ENCODE assay signal across 15 cellular contexts in the genomic region with DNA sequence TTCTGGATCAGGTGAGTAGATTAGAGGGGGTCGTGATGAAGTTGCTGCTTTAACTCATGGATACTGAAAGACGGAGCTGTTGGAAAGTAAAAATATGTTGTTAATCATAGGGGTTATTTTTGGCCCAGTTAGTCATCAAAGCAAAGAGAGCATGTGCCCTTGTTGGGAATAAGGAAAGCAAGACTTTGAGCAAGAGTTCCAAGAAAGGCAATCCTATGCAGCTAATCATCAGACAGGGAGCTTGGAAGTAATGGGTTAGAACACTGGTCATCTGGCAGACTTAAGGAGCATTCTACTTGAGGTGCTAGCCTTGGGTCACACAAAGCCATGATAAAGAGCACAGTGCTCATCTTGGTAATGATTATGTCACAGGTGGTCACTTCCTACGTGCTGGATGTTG. TPM values are rescaled to one million over a fixed set of nuclear protein-coding genes. Genes with fewer than 3 reads are reported as not detected.
A peak's percentile ranks its signal among the peaks of the same experiment; 100 is the strongest.
DNase-seq lines count a peak whose midpoint lies in the region; ATAC-seq and TF ChIP-seq lines count a peak whose summit lies in the region.
"Had no signal": no experiment of that assay in that cellular context is flagged by ENCODE, and none has a peak within 500 bp of the region (broad histone marks: within the 10 kb centered on the region; RNA-seq: fewer than 3 reads in every experiment).

No MANE protein-coding gene starts in this region.

- H3K4me1 ChIP-seq in adipocyte (ENCODE audit: control insufficient read depth, insufficient read depth, low read length) (peaks cover 42% of the 10 kb centered on the region), sigmoid colon (peaks cover 0 to 35% (median 26%) of the 10 kb centered on the region in 4 donors)

- TF ChIP-seq CTCF in foreskin fibroblast (IDR thresholded peaks at IDR 0.05; ENCODE audit: low read depth, low read length) (no peak), sigmoid colon (IDR thresholded peaks at IDR 0.05) (no peak)

- H3K4me3 Mint-ChIP-seq in activated T-helper 1 cell treated with anti-CD3 and anti-CD28 coated beads, Interleukin-12 subunit alpha, Interleukin-12 subunit beta, Interleukin-2, Interleukin-4 antibody, amounts not matched to agents 30 ng/mL and 10 ng/mL and 1 ng/mL, durations not matched to agents 14 hours and 24 hours and 36 hours, result no peak overlapping the region

- WGBS in sigmoid colon, 2 donors, result 85 to 88% methylated on average over 3 of the region's 3 CpGs

- peaks cover 2% of the 10 kb centered on the region for H3K27me3 Mint-ChIP-seq in activated T-helper 1 cell treated with anti-CD3 and anti-CD28 coated beads, Interleukin-12 subunit alpha, Interleukin-12 subunit beta, Interleukin-2, Interleukin-4 antibody, amounts not matched to agents 30 ng/mL and 10 ng/mL and 1 ng/mL, durations not matched to agents 14 hours and 24 hours and 36 hours (ENCODE audit: insufficient read depth)

- H3K4me1 Mint-ChIP-seq in activated T-helper 1 cell treated with anti-CD3 and anti-CD28 coated beads, Interleukin-12 subunit alpha, Interleukin-12 subunit beta, Interleukin-2, Interleukin-4 antibody, amounts not matched to agents 30 ng/mL and 10 ng/mL and 1 ng/mL, durations not matched to agents 14 hours and 24 hours and 36 hours (ENCODE audit: low read depth), result no peaks in the 10 kb centered on the region

- no peaks in the 10 kb centered on the region for H3K36me3 Mint-ChIP-seq in activated T-helper 1 cell treated with anti-CD3 and anti-CD28 coated beads, Interleukin-12 subunit alpha, Interleukin-12 subunit beta, Interleukin-2, Interleukin-4 antibody, amounts not matched to agents 30 ng/mL and 10 ng/mL and 1 ng/mL, durations not matched to agents 14 hours and 24 hours and 36 hours (ENCODE audit: low read depth)

- no peak for ATAC-seq in GM19452 (IDR thresholded peaks at IDR 0.05; ENCODE audit: unreplicated experiment)

- peak; percentile 97 for DNase-seq in EH (ENCODE audit: low read depth)
- DNase-seq in adipocyte (ENCODE audit: low read depth), result peak; percentile 81
- peak; percentile 88 to 94 for DNase-seq in foreskin fibroblast
- no peak for DNase-seq in sigmoid colon
- no peak for DNase-seq in effector CD4-positive, alpha-beta T cell
- DNase-seq in activated T-helper 1 cell treated with anti-CD3 and anti-CD28 coated beads, Interleukin-12 subunit alpha, Interleukin-12 subunit beta, Interleukin-2, Interleukin-4 antibody, amounts not matched to agents 30 ng/mL and 10 ng/mL and 1 ng/mL, durations not matched to agents 14 hours and 24 hours and 36 hours (ENCODE audit: low spot score), result no peak
- DNase-seq in NCI-H2227 (lab: John Stamatoyannopoulos, UW; ENCODE audit: unreplicated experiment), result no peak
- DNase-seq: activated CD8-positive, alpha-beta memory T cell treated with anti-CD3 and anti-CD28 coated beads for 24 hours; amygdala; COR-L47; MG63; midbrain; NCI-H524 treated with DMSO at 0.1 percent for 48 hours; stimulated activated naive CD4-positive, alpha-beta T cell treated with Interleukin-2 at 50 U/mL for 16 hours had no signal

- no peaks in the 10 kb centered on the region for H3K36me3 ChIP-seq in adipocyte (ENCODE audit: control insufficient read depth, insufficient read depth, low read length, severe bottlenecking)
- no peaks in the 10 kb centered on the region for H3K36me3 ChIP-seq in sigmoid colon
- H3K36me3 ChIP-seq: MG63 had no signal

- no peak overlapping the region for H3K27ac Mint-ChIP-seq in activated T-helper 1 cell treated with anti-CD3 and anti-CD28 coated beads, Interleukin-12 subunit alpha, Interleukin-12 subunit beta, Interleukin-2, Interleukin-4 antibody, amounts not matched to agents 30 ng/mL and 10 ng/mL and 1 ng/mL, durations not matched to agents 14 hours and 24 hours and 36 hours

- no peaks in the 10 kb centered on the region for H3K9me3 ChIP-seq in adipocyte (ENCODE audit: control insufficient read depth, low read length)
- no peaks in the 10 kb centered on the region for H3K9me3 ChIP-seq in sigmoid colon
- H3K9me3 ChIP-seq: MG63 had no signal

- peak overlapping the region; percentile 80 for H3K9ac ChIP-seq in adipocyte (ENCODE audit: low read length)

- intact Hi-C loops in sigmoid colon (cut with DNase I), result loop anchor here (2.0 kb wide), 1 partner anchor 43 kb away; no protein-coding TSS in a partner anchor
- intact Hi-C loops in activated T-helper 1 cell treated with anti-CD3 and anti-CD28 coated beads, Interleukin-12 subunit alpha, Interleukin-12 subunit beta, Interleukin-2, Interleukin-4 antibody, amounts not matched to agents 30 ng/mL and 10 ng/mL and 1 ng/mL, durations not matched to agents 14 hours and 24 hours and 36 hours (cut with micrococcal nuclease), result no loop called here

- TF ChIP-seq EP300 in sigmoid colon (IDR thresholded peaks at IDR 0.05), result peak in 3 of 4 donors; percentile 13 to 71 (median 59)

- no peak for TF ChIP-seq POLR2A in sigmoid colon (IDR thresholded peaks at IDR 0.05)

- peak overlapping the region; percentile 68 to 86 (median 85) for H3K27ac ChIP-seq in sigmoid colon

- H3K27me3 ChIP-seq in adipocyte (replicated peaks; ENCODE audit: control insufficient read depth, insufficient read depth, low read length) (no peaks in the 10 kb centered on the region), sigmoid colon (no peaks in the 10 kb centered on the region)
- H3K27me3 ChIP-seq: MG63 had no signal

- H3K4me3 ChIP-seq in adipocyte (ENCODE audit: low read length), result peak overlapping the region; percentile 65
- no peak overlapping the region for H3K4me3 ChIP-seq in foreskin fibroblast (ENCODE audit: low read depth in 1 of 2, low read length in 2 of 2)
- no peak overlapping the region for H3K4me3 ChIP-seq in sigmoid colon
- H3K4me3 ChIP-seq: MG63 had no signal

- no peaks in the 10 kb centered on the region for H3K9me3 Mint-ChIP-seq in activated T-helper 1 cell treated with anti-CD3 and anti-CD28 coated beads, Interleukin-12 subunit alpha, Interleukin-12 subunit beta, Interleukin-2, Interleukin-4 antibody, amounts not matched to agents 30 ng/mL and 10 ng/mL and 1 ng/mL, durations not matched to agents 14 hours and 24 hours and 36 hours

RNA-seq across cellular contexts. Expression of gene ASPN, which starts 18.3 kb away (rescaled TPM):
- 10 to 100 TPM in 3 of 4 donors, 1 to 10 TPM in 1; 9.4 to 96.9 (median 20.2) TPM for total RNA-seq in sigmoid colon
- polyA plus RNA-seq in sigmoid colon, result 1 to 10 TPM; 1.5 to 2.5 (median 1.8) TPM
- total RNA-seq in activated T-helper 1 cell treated with anti-CD3 and anti-CD28 coated beads, Interleukin-12 subunit alpha, Interleukin-12 subunit beta, Interleukin-2, Interleukin-4 antibody, amounts not matched to agents 30 ng/mL and 10 ng/mL and 1 ng/mL, durations not matched to agents 14 hours and 24 hours and 36 hours, result not detected in 2 replicates

RNA-seq across cellular contexts. Expression of gene OMD, which starts 39.7 kb away (rescaled TPM):
- 10 to 100 TPM in 3 of 4 donors, 1 to 10 TPM in 1; 6.5 to 23.9 (median 16.7) TPM for total RNA-seq in sigmoid colon
- polyA plus RNA-seq in sigmoid colon, result 1 to 10 TPM in 2 of 3 donors, not detected in 1; 1.0 to 3.0 TPM
- not detected in 2 replicates for total RNA-seq in activated T-helper 1 cell treated with anti-CD3 and anti-CD28 coated beads, Interleukin-12 subunit alpha, Interleukin-12 subunit beta, Interleukin-2, Interleukin-4 antibody, amounts not matched to agents 30 ng/mL and 10 ng/mL and 1 ng/mL, durations not matched to agents 14 hours and 24 hours and 36 hours

RNA-seq across cellular contexts. Expression of gene OGN, which starts 59.6 kb away (rescaled TPM):
- 10 to 100 TPM; 41.8 to 93.3 (median 59.8) TPM for total RNA-seq in sigmoid colon
- polyA plus RNA-seq in sigmoid colon, result 10 to 100 TPM in 1 of 3 donors, 1 to 10 TPM in 2; 1.6 to 10.8 (median 4.4) TPM
- total RNA-seq in activated T-helper 1 cell treated with anti-CD3 and anti-CD28 coated beads, Interleukin-12 subunit alpha, Interleukin-12 subunit beta, Interleukin-2, Interleukin-4 antibody, amounts not matched to agents 30 ng/mL and 10 ng/mL and 1 ng/mL, durations not matched to agents 14 hours and 24 hours and 36 hours, result not detected in 2 replicates

Comparison
In these comparisons a context has a peak if more than half of its experiments do, and no peak if none do; other contexts are left out.
1. DNase-seq: peak in EH (single experiment), adipocyte (single experiment) and foreskin fibroblast (2 of 2); none in sigmoid colon (single experiment), effector CD4-positive, alpha-beta T cell (single experiment), activated T-helper 1 cell treated with anti-CD3 and anti-CD28 coated beads, Interleukin-12 subunit alpha, Interleukin-12 subunit beta, Interleukin-2, Interleukin-4 antibody, amounts not matched to agents 30 ng/mL and 10 ng/mL and 1 ng/mL, durations not matched to agents 14 hours and 24 hours and 36 hours (single experiment) and NCI-H2227 (single experiment).
2. RNA of gene ASPN, which starts 18.3 kb away (total RNA-seq): 9.4 to 96.9 TPM in sigmoid colon; not detected in activated T-helper 1 cell treated with anti-CD3 and anti-CD28 coated beads, Interleukin-12 subunit alpha, Interleukin-12 subunit beta, Interleukin-2, Interleukin-4 antibody, amounts not matched to agents 30 ng/mL and 10 ng/mL and 1 ng/mL, durations not matched to agents 14 hours and 24 hours and 36 hours; every median in the first group is over 10 times any median in the second.
3. RNA of gene OGN, which starts 59.6 kb away (total RNA-seq): 41.8 to 93.3 TPM in sigmoid colon; not detected in activated T-helper 1 cell treated with anti-CD3 and anti-CD28 coated beads, Interleukin-12 subunit alpha, Interleukin-12 subunit beta, Interleukin-2, Interleukin-4 antibody, amounts not matched to agents 30 ng/mL and 10 ng/mL and 1 ng/mL, durations not matched to agents 14 hours and 24 hours and 36 hours; every median in the first group is over 10 times any median in the second.